Comparison of ENCODE assay signal across 13 cellular contexts in the genomic region with DNA sequence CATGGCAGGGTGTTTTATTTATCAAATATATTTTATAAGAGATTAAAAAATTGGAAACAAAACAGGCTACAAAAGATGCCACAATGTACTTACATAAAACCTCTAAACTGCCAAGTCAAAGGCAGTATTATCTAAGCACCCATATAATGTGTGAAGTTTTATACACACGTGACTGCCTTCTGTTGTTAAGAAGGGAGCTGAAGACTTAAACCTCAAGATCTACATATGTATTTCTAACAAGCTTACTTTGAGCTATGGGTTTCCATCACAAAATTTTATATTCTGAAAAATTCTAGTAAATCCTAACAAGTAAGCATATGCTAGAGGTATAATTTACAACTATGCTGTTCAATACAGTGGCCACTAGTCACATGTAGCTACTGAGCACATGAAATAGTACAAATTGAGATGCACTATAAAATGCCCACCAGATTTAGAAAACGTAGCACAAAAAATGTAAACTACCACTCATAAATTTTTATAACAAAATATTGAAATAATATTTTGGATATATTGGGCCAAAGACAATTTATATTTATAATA. TPM values are rescaled to one million over a fixed set of nuclear protein-coding genes. Genes with fewer than 3 reads are reported as not detected.
DNase-seq lines count a peak whose midpoint lies in the region; ATAC-seq, FAIRE-seq and TF ChIP-seq lines count a peak whose summit lies in the region.
"Had no signal": no experiment of that assay in that cellular context is flagged by ENCODE, and none has a peak within 500 bp of the region (broad histone marks: within the 10 kb centered on the region; RNA-seq: fewer than 3 reads in every experiment).

No MANE protein-coding gene starts in this region.

- no peak overlapping the region for H3K4me3 ChIP-seq in naive thymus-derived CD4-positive, alpha-beta T cell (ENCODE audit: low read length)
- no peak overlapping the region for H3K4me3 ChIP-seq in BE2C (ENCODE audit: low read depth, low read length)

- FAIRE-seq in GM19239 (lab: Jason Lieb, UNC) (peak; percentile 87), TTC549 (lab: Jason Lieb, UNC) (peak; percentile 20)
- FAIRE-seq: H54 had no signal

- H3K9me3 ChIP-seq in naive thymus-derived CD4-positive, alpha-beta T cell (ENCODE audit: control insufficient read depth in 2 of 3, low read length in 3 of 3): no peaks in the 10 kb centered on the region
- H3K9me3 ChIP-seq in BE2C: peaks cover 3% of the 10 kb centered on the region; the same call in 1 of the 2 replicates

- no peak for TF ChIP-seq CTCF in BE2C (IDR thresholded peaks at IDR 0.05; ENCODE audit: low read depth, low read length)

- H3K9me3 Mint-ChIP-seq in naive thymus-derived CD4-positive, alpha-beta T cell: peaks cover 0 to 14% (median 3%) of the 10 kb centered on the region in 11 donors

- POLR2A ChIA-PET in naive thymus-derived CD4-positive, alpha-beta T cell (lab: Charles Lee): interaction anchor here (1.2 kb wide), 1 partner anchor 10 kb away, joined by 4 read pairs; the partner anchor contains the start of gene ATP8A1

- intact Hi-C loops in naive thymus-derived CD4-positive, alpha-beta T cell (cut with micrococcal nuclease): loop anchor here in 1 of 2 donors (2.0 kb wide), 1 partner anchor 14 kb away; no protein-coding TSS in a partner anchor

- H3K4me1 ChIP-seq in naive thymus-derived CD4-positive, alpha-beta T cell (ENCODE audit: control insufficient read depth in 2 of 2, insufficient read depth in 2 of 2, low read length in 2 of 2): peaks cover 13 to 25% of the 10 kb centered on the region in 2 donors
- H3K4me1 ChIP-seq in BE2C: peaks cover 14% of the 10 kb centered on the region

- peaks cover 0 to 33% (median 13%) of the 10 kb centered on the region in 5 donors for H3K36me3 Mint-ChIP-seq in naive thymus-derived CD4-positive, alpha-beta T cell

- no peak overlapping the region for H3K27ac ChIP-seq in naive thymus-derived CD4-positive, alpha-beta T cell (ENCODE audit: low read depth, low read length)

- no peaks in the 10 kb centered on the region for H3K27me3 Mint-ChIP-seq in naive thymus-derived CD4-positive, alpha-beta T cell

- H3K27me3 ChIP-seq in naive thymus-derived CD4-positive, alpha-beta T cell (ENCODE audit: control insufficient read depth in 2 of 2, insufficient read depth in 2 of 2, low read length in 2 of 2): no peaks in the 10 kb centered on the region
- no peaks in the 10 kb centered on the region for H3K27me3 ChIP-seq in BE2C

- peaks cover 35 to 94% (median 76%) of the 10 kb centered on the region in 7 donors for H3K4me1 Mint-ChIP-seq in naive thymus-derived CD4-positive, alpha-beta T cell

- H3K4me3 Mint-ChIP-seq in naive thymus-derived CD4-positive, alpha-beta T cell: no peak overlapping the region

- peak; percentile 60 for ATAC-seq in naive thymus-derived CD4-positive, alpha-beta T cell
- no peak for ATAC-seq in HG02938 (IDR thresholded peaks at IDR 0.05; ENCODE audit: unreplicated experiment)
- no peak for ATAC-seq in GM18517 (IDR thresholded peaks at IDR 0.05; ENCODE audit: unreplicated experiment)

- CTCF ChIA-PET in naive thymus-derived CD4-positive, alpha-beta T cell (lab: Charles Lee): interaction anchor here (1.3 kb wide), 1 partner anchor 10 kb away, joined by 5 read pairs; no protein-coding TSS in a partner anchor

- DNase-seq in GM19239 (ENCODE audit: insufficient read length, low spot score) (no peak), BE2C (no peak)
- no peak for DNase-seq in naive thymus-derived CD4-positive, alpha-beta T cell
- no peak for DNase-seq in activated CD8-positive, alpha-beta memory T cell treated with anti-CD3 and anti-CD28 coated beads for 24 hours
- DNase-seq: EL, NCI-H1417 treated with DMSO at 0.1 percent for 48 hours, NCI-H2029, NCI-H524, SIG-M5 had no signal

- H3K27ac Mint-ChIP-seq in naive thymus-derived CD4-positive, alpha-beta T cell: no peak overlapping the region

- no peaks in the 10 kb centered on the region for H3K36me3 ChIP-seq in naive thymus-derived CD4-positive, alpha-beta T cell (ENCODE audit: control insufficient read depth in 2 of 3, insufficient read depth in 3 of 3, low read length in 3 of 3)
- no peaks in the 10 kb centered on the region; the same call in none of the 2 replicates for H3K36me3 ChIP-seq in BE2C

RNA-seq across cellular contexts. Expression of gene ATP8A1, which starts 9.8 kb away (rescaled TPM):
- total RNA-seq in naive thymus-derived CD4-positive, alpha-beta T cell: 10 to 100 TPM; 28.9 to 66.8 (median 54.4) TPM
- 10 to 100 TPM in 1 of 2 donors, 1 to 10 TPM in 1; 8.8 to 10.2 TPM for polyA plus RNA-seq in naive thymus-derived CD4-positive, alpha-beta T cell
- polyA plus RNA-seq in BE2C (2012; ENCODE audit: insufficient read depth, insufficient read length, low read depth): 15.0 TPM
